ENCODE assay signal across 13 cellular contexts in the genomic region with DNA sequence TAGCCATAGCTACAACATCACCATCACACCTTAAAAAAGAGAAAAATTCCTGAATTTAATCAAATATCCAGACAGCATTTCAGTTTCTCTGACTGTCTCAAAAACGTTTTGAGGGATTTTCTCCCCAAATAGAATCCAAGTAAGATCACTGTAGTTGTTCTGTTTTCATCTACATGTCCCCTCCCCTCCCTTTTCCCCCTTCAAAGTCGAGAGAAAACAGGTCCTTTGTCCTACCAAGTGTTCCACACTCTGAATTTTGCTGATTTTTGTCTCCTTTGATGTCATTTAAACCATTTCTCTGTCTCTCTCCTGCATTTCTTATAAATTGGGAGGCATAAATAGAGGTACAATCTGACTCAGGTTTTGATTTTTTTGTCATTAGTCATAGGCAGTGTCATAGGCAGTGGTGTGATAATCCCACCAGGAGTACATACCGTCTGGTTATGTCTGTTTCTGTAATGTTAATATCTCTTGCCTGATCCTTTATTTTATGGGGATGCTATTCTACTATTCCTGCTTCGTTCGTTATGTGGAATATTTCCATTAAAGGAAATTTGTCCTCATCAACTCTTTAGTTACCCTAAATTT.
DNase-seq lines count a peak whose midpoint lies in the region; ATAC-seq and TF ChIP-seq lines count a peak whose summit lies in the region.
"Had no signal": no experiment of that assay in that cellular context is flagged by ENCODE, and none has a peak within 500 bp of the region (broad histone marks: within the 10 kb centered on the region; RNA-seq: fewer than 3 reads in every experiment).

No MANE protein-coding gene starts in this region.

- POLR2A ChIA-PET in activated CD4-positive, alpha-beta memory T cell treated with anti-CD3 and anti-CD28 coated beads for 36 hours (lab: Charles Lee), result interaction anchor here (2.0 to 2.5 kb wide), 2 partner anchors 177 to 218 kb away, joined by 6 to 26 read pairs; no protein-coding TSS in a partner anchor
- POLR2A ChIA-PET in activated CD4-positive, alpha-beta memory T cell treated with anti-CD3 and anti-CD28 coated beads, Interleukin-2, amount 10 ng/mL, durations not matched to agents 7 days and 5 days (lab: Charles Lee), result interaction anchor here (1.0 to 3.4 kb wide), 3 partner anchors 11 to 358 kb away, joined by 3 to 38 read pairs (median 4); no protein-coding TSS in a partner anchor
- POLR2A ChIA-PET in RWPE1 (lab: Yijun Ruan, JAX; ENCODE audit: low non-redundant PET), result no interaction called here

- peak overlapping the region; percentile 2 for H3K4me2 ChIP-seq in skeletal muscle satellite cell (ENCODE audit: low read length)

- H3K9me3 ChIP-seq in skeletal muscle satellite cell (replicated peaks; ENCODE audit: low read length) (no peaks in the 10 kb centered on the region), upper lobe of left lung (no peaks in the 10 kb centered on the region)
- H3K9me3 ChIP-seq: mucosa of descending colon, right atrium auricular region, thoracic aorta had no signal

- no peak for TF ChIP-seq EP300 in upper lobe of left lung (IDR thresholded peaks at IDR 0.05)

- no peak for TF ChIP-seq POLR2A in erythroblast (IDR thresholded peaks at IDR 0.05; ENCODE audit: low read length)
- TF ChIP-seq POLR2A in upper lobe of left lung (IDR thresholded peaks at IDR 0.05), result no peak

- H3K4me1 ChIP-seq in skeletal muscle satellite cell (ENCODE audit: control insufficient read depth, insufficient read depth, low read length) (peaks cover 25% of the 10 kb centered on the region), upper lobe of left lung (no peaks in the 10 kb centered on the region)

- H3K27ac Mint-ChIP-seq in activated CD4-positive, alpha-beta memory T cell treated with anti-CD3 and anti-CD28 coated beads for 36 hours, result peak overlapping the region; percentile 49
- no peak overlapping the region for H3K27ac Mint-ChIP-seq in activated CD4-positive, alpha-beta memory T cell treated with anti-CD3 and anti-CD28 coated beads, Interleukin-2, amount 10 ng/mL, durations not matched to agents 7 days and 5 days
- H3K27ac Mint-ChIP-seq: endodermal cell had no signal

- TF ChIP-seq CTCF in RWPE1 (conservative IDR thresholded peaks at IDR 0.05; ENCODE audit: low read depth), result no peak
- TF ChIP-seq CTCF in upper lobe of left lung (IDR thresholded peaks at IDR 0.05), result no peak

- CTCF ChIA-PET in activated CD4-positive, alpha-beta memory T cell treated with anti-CD3 and anti-CD28 coated beads for 36 hours (lab: Charles Lee), result interaction anchor here (0.9 to 4.5 kb wide), 7 partner anchors 11 to 368 kb away, joined by 3 to 42 read pairs (median 11); no protein-coding TSS in a partner anchor
- CTCF ChIA-PET in activated CD4-positive, alpha-beta memory T cell treated with anti-CD3 and anti-CD28 coated beads, Interleukin-2, amount 10 ng/mL, durations not matched to agents 7 days and 5 days (lab: Charles Lee), result interaction anchor here (2.2 to 4.4 kb wide), 4 partner anchors 11 to 366 kb away, joined by 8 to 63 read pairs (median 14); no protein-coding TSS in a partner anchor
- CTCF ChIA-PET in RWPE1 (lab: Yijun Ruan, JAX), result interaction anchor here (0.6 to 1.2 kb wide), 2 partner anchors 129 to 240 kb away, joined by 3 read pairs; no protein-coding TSS in a partner anchor

- H3K4me3 ChIP-seq in skeletal muscle satellite cell (ENCODE audit: low read length) (no peak overlapping the region), upper lobe of left lung (no peak overlapping the region)
- H3K4me3 ChIP-seq: mucosa of descending colon, right atrium auricular region, thoracic aorta had no signal

- no peak overlapping the region for H3K27ac ChIP-seq in RWPE1
- H3K27ac ChIP-seq in epithelial cell of prostate, result peak overlapping the region; percentile 22
- no peak overlapping the region for H3K27ac ChIP-seq in upper lobe of left lung
- H3K27ac ChIP-seq: right atrium auricular region, thoracic aorta had no signal

- H3K9ac ChIP-seq in skeletal muscle satellite cell (ENCODE audit: low read depth, low read length), result no peak overlapping the region

- H3K4me1 Mint-ChIP-seq in activated CD4-positive, alpha-beta memory T cell treated with anti-CD3 and anti-CD28 coated beads for 36 hours (ENCODE audit: low read depth), result peaks cover 66% of the 10 kb centered on the region
- peaks cover 63% of the 10 kb centered on the region for H3K4me1 Mint-ChIP-seq in activated CD4-positive, alpha-beta memory T cell treated with anti-CD3 and anti-CD28 coated beads, Interleukin-2, amount 10 ng/mL, durations not matched to agents 7 days and 5 days
- H3K4me1 Mint-ChIP-seq: endodermal cell had no signal

- H3K36me3 ChIP-seq in skeletal muscle satellite cell (ENCODE audit: insufficient read depth, low read length) (no peaks in the 10 kb centered on the region), upper lobe of left lung (no peaks in the 10 kb centered on the region)
- H3K36me3 ChIP-seq: right atrium auricular region, thoracic aorta had no signal

- 54 to 65% methylated on average over 5 of the region's 5 CpGs for WGBS in upper lobe of left lung, 2 donors

- ATAC-seq in upper lobe of left lung (ENCODE audit: low FRiP score in 2 of 2), result no peak
- ATAC-seq: mucosa of descending colon had no signal

- peaks cover 6% of the 10 kb centered on the region for H3K9me3 Mint-ChIP-seq in activated CD4-positive, alpha-beta memory T cell treated with anti-CD3 and anti-CD28 coated beads for 36 hours
- H3K9me3 Mint-ChIP-seq in activated CD4-positive, alpha-beta memory T cell treated with anti-CD3 and anti-CD28 coated beads, Interleukin-2, amount 10 ng/mL, durations not matched to agents 7 days and 5 days, result peaks cover 14% of the 10 kb centered on the region
- H3K9me3 Mint-ChIP-seq: endodermal cell had no signal

- H3K4me3 Mint-ChIP-seq in activated CD4-positive, alpha-beta memory T cell treated with anti-CD3 and anti-CD28 coated beads for 36 hours, result no peak overlapping the region
- no peak overlapping the region for H3K4me3 Mint-ChIP-seq in activated CD4-positive, alpha-beta memory T cell treated with anti-CD3 and anti-CD28 coated beads, Interleukin-2, amount 10 ng/mL, durations not matched to agents 7 days and 5 days
- H3K4me3 Mint-ChIP-seq: endodermal cell had no signal

- no peak for DNase-seq in activated CD4-positive, alpha-beta memory T cell treated with anti-CD3 and anti-CD28 coated beads for 36 hours
- DNase-seq in activated CD4-positive, alpha-beta memory T cell treated with anti-CD3 and anti-CD28 coated beads, Interleukin-2, amount 10 ng/mL, durations not matched to agents 7 days and 5 days, result no peak
- DNase-seq in RWPE1 (ENCODE audit: low spot score) (peak; percentile 83), epithelial cell of prostate (ENCODE audit: low read depth, low spot score) (no peak), erythroblast (lab: John Stamatoyannopoulos, UW) (no peak), upper lobe of left lung (no peak), NCI-H748 (lab: John Stamatoyannopoulos, UW; ENCODE audit: unreplicated experiment) (no peak)
- DNase-seq: activated CD8-positive, alpha-beta memory T cell treated with anti-CD3 and anti-CD28 coated beads for 24 hours; endodermal cell; mucosa of descending colon had no signal

- H3K27me3 Mint-ChIP-seq in activated CD4-positive, alpha-beta memory T cell treated with anti-CD3 and anti-CD28 coated beads for 36 hours, result peaks cover 14% of the 10 kb centered on the region
- peaks cover 43% of the 10 kb centered on the region for H3K27me3 Mint-ChIP-seq in activated CD4-positive, alpha-beta memory T cell treated with anti-CD3 and anti-CD28 coated beads, Interleukin-2, amount 10 ng/mL, durations not matched to agents 7 days and 5 days

- no peaks in the 10 kb centered on the region for H3K27me3 ChIP-seq in skeletal muscle satellite cell (ENCODE audit: control insufficient read depth, insufficient read depth, low read length)
- no peaks in the 10 kb centered on the region for H3K27me3 ChIP-seq in upper lobe of left lung
- H3K27me3 ChIP-seq: right atrium auricular region had no signal

- intact Hi-C loops in activated CD4-positive, alpha-beta memory T cell treated with anti-CD3 and anti-CD28 coated beads for 36 hours (cut with micrococcal nuclease), result no loop called here

- peaks cover 2% of the 10 kb centered on the region for H3K36me3 Mint-ChIP-seq in activated CD4-positive, alpha-beta memory T cell treated with anti-CD3 and anti-CD28 coated beads for 36 hours
- H3K36me3 Mint-ChIP-seq in activated CD4-positive, alpha-beta memory T cell treated with anti-CD3 and anti-CD28 coated beads, Interleukin-2, amount 10 ng/mL, durations not matched to agents 7 days and 5 days (ENCODE audit: low read depth), result peaks cover 20% of the 10 kb centered on the region
